1 cellular context compared by ENCODE assay signal in genomic region chr6:147438758-147439528, GRCh38.
A peak's percentile ranks its signal among the peaks of the same experiment; 100 is the strongest.
TF ChIP-seq lines count a peak whose summit lies in the region.

No MANE protein-coding gene starts in this region.

TF ChIP-seq in H1, 55 proteins besides CTCF, POLR2A, EP300 and RAD21 (continued from another document):
- TF ChIP-seq CBX8 (IDR thresholded peaks at IDR 0.05; ENCODE audit: borderline replicate concordance, low read depth, low read length) = no peak
- TF ChIP-seq TAF7 (optimal IDR thresholded peaks at IDR 0.05; ENCODE audit: borderline replicate concordance, low read depth, low read length) = no peak
- TF ChIP-seq POU5F1 (IDR thresholded peaks at IDR 0.05; ENCODE audit: low read depth, low read length) = peak; percentile 98
- TF ChIP-seq TCF12 (IDR thresholded peaks at IDR 0.05; ENCODE audit: low read depth, low read length) = peak; percentile 82; the same call in 1 of the 2 replicates
- peak; percentile 93 for TF ChIP-seq SP1 (IDR thresholded peaks at IDR 0.05; ENCODE audit: low read depth, low read length)
- TF ChIP-seq, protein P1, sequence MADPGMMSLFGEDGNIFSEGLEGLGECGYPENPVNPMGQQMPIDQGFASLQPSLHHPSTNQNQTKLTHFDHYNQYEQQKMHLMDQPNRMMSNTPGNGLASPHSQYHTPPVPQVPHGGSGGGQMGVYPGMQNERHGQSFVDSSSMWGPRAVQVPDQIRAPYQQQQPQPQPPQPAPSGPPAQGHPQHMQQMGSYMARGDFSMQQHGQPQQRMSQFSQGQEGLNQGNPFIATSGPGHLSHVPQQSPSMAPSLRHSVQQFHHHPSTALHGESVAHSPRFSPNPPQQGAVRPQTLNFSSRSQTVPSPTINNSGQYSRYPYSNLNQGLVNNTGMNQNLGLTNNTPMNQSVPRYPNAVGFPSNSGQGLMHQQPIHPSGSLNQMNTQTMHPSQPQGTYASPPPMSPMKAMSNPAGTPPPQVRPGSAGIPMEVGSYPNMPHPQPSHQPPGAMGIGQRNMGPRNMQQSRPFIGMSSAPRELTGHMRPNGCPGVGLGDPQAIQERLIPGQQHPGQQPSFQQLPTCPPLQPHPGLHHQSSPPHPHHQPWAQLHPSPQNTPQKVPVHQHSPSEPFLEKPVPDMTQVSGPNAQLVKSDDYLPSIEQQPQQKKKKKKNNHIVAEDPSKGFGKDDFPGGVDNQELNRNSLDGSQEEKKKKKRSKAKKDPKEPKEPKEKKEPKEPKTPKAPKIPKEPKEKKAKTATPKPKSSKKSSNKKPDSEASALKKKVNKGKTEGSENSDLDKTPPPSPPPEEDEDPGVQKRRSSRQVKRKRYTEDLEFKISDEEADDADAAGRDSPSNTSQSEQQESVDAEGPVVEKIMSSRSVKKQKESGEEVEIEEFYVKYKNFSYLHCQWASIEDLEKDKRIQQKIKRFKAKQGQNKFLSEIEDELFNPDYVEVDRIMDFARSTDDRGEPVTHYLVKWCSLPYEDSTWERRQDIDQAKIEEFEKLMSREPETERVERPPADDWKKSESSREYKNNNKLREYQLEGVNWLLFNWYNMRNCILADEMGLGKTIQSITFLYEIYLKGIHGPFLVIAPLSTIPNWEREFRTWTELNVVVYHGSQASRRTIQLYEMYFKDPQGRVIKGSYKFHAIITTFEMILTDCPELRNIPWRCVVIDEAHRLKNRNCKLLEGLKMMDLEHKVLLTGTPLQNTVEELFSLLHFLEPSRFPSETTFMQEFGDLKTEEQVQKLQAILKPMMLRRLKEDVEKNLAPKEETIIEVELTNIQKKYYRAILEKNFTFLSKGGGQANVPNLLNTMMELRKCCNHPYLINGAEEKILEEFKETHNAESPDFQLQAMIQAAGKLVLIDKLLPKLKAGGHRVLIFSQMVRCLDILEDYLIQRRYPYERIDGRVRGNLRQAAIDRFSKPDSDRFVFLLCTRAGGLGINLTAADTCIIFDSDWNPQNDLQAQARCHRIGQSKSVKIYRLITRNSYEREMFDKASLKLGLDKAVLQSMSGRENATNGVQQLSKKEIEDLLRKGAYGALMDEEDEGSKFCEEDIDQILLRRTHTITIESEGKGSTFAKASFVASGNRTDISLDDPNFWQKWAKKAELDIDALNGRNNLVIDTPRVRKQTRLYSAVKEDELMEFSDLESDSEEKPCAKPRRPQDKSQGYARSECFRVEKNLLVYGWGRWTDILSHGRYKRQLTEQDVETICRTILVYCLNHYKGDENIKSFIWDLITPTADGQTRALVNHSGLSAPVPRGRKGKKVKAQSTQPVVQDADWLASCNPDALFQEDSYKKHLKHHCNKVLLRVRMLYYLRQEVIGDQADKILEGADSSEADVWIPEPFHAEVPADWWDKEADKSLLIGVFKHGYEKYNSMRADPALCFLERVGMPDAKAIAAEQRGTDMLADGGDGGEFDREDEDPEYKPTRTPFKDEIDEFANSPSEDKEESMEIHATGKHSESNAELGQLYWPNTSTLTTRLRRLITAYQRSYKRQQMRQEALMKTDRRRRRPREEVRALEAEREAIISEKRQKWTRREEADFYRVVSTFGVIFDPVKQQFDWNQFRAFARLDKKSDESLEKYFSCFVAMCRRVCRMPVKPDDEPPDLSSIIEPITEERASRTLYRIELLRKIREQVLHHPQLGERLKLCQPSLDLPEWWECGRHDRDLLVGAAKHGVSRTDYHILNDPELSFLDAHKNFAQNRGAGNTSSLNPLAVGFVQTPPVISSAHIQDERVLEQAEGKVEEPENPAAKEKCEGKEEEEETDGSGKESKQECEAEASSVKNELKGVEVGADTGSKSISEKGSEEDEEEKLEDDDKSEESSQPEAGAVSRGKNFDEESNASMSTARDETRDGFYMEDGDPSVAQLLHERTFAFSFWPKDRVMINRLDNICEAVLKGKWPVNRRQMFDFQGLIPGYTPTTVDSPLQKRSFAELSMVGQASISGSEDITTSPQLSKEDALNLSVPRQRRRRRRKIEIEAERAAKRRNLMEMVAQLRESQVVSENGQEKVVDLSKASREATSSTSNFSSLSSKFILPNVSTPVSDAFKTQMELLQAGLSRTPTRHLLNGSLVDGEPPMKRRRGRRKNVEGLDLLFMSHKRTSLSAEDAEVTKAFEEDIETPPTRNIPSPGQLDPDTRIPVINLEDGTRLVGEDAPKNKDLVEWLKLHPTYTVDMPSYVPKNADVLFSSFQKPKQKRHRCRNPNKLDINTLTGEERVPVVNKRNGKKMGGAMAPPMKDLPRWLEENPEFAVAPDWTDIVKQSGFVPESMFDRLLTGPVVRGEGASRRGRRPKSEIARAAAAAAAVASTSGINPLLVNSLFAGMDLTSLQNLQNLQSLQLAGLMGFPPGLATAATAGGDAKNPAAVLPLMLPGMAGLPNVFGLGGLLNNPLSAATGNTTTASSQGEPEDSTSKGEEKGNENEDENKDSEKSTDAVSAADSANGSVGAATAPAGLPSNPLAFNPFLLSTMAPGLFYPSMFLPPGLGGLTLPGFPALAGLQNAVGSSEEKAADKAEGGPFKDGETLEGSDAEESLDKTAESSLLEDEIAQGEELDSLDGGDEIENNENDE (IDR thresholded peaks at IDR 0.05; ENCODE audit: insufficient replicate concordance, low read length) = peak; percentile 89
- TF ChIP-seq SIX5 (IDR thresholded peaks at IDR 0.05; ENCODE audit: low read depth, low read length) = peak; percentile 32; the same call in 1 of the 2 replicates
- peak; percentile 82; the same call in 1 of the 2 replicates for TF ChIP-seq ATF2 (IDR thresholded peaks at IDR 0.05; ENCODE audit: low read length)
- TF ChIP-seq, protein P2, sequence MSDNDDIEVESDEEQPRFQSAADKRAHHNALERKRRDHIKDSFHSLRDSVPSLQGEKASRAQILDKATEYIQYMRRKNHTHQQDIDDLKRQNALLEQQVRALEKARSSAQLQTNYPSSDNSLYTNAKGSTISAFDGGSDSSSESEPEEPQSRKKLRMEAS (IDR thresholded peaks at IDR 0.05) = peak; percentile 11
